In genomic region chr13:90867336-90867683, GRCh38 we compare ENCODE assay signal across 9 cellular contexts.
DNase-seq lines count a peak whose midpoint lies in the region; ATAC-seq, FAIRE-seq and TF ChIP-seq lines count a peak whose summit lies in the region.
"Had no signal": no experiment of that assay in that cellular context is flagged by ENCODE, and none has a peak within 500 bp of the region (broad histone marks: within the 10 kb centered on the region; RNA-seq: fewer than 3 reads in every experiment).

No MANE protein-coding gene starts in this region.

- H3K27me3 Mint-ChIP-seq in activated CD8-positive, alpha-beta T cell treated with anti-CD3 and anti-CD28 coated beads for 36 hours = no peaks in the 10 kb centered on the region

- no peaks in the 10 kb centered on the region for H3K36me3 ChIP-seq in heart right ventricle

- H3K36me3 Mint-ChIP-seq in activated CD8-positive, alpha-beta T cell treated with anti-CD3 and anti-CD28 coated beads for 36 hours (ENCODE audit: low read depth) = no peaks in the 10 kb centered on the region

- H3K27ac Mint-ChIP-seq in activated CD8-positive, alpha-beta T cell treated with anti-CD3 and anti-CD28 coated beads for 36 hours = no peak overlapping the region

- peak; percentile 29 for TF ChIP-seq CTCF in activated CD8-positive, alpha-beta T cell treated with anti-CD3 and anti-CD28 coated beads for 36 hours (IDR thresholded peaks at IDR 0.05)
- peak; percentile 40 to 65 (median 61) for TF ChIP-seq CTCF in heart right ventricle (IDR thresholded peaks at IDR 0.05)

- peak; percentile 98 for FAIRE-seq in G401.6 (lab: Jason Lieb, UNC)
- FAIRE-seq: colon had no signal

- H3K9me3 ChIP-seq in heart right ventricle = peaks cover 0 to 4% (median 0%) of the 10 kb centered on the region in 11 donors

- 7 to 16% methylated on average over 4 of the region's 4 CpGs for WGBS in heart right ventricle, 2 donors

- H3K4me3 Mint-ChIP-seq in activated CD8-positive, alpha-beta T cell treated with anti-CD3 and anti-CD28 coated beads for 36 hours = no peak overlapping the region

- ATAC-seq in GM19452 (IDR thresholded peaks at IDR 0.05; ENCODE audit: unreplicated experiment) (peak; percentile 93), HG03354 (IDR thresholded peaks at IDR 0.05; ENCODE audit: poor library complexity, severe bottlenecking, unreplicated experiment) (peak; percentile 98), heart right ventricle (peak in 7 of 8 donors; percentile 58 to 79 (median 74)), sciatic nerve (peak; percentile 83)
- peak; percentile 42 for ATAC-seq in activated CD8-positive, alpha-beta T cell treated with anti-CD3 and anti-CD28 coated beads for 36 hours

- H3K27ac ChIP-seq in heart right ventricle = no peak overlapping the region

- intact Hi-C loops in activated CD8-positive, alpha-beta T cell treated with anti-CD3 and anti-CD28 coated beads for 36 hours (cut with micrococcal nuclease) = no loop called here
- intact Hi-C loops in heart right ventricle (cut with DNase I) (loop anchor here in 3 of 10 donors (5.0 to 10.0 kb wide), 4 partner anchors 503 to 915 kb away; no protein-coding TSS in a partner anchor), sciatic nerve (cut with DNase I) (no loop called here)

- H3K4me3 ChIP-seq in heart right ventricle = no peak overlapping the region

- CTCF ChIA-PET in activated CD8-positive, alpha-beta T cell treated with anti-CD3 and anti-CD28 coated beads for 36 hours (lab: Charles Lee) = interaction anchor here (0.9 to 1.1 kb wide), 3 partner anchors 15 to 42 kb away, joined by 3 read pairs; no protein-coding TSS in a partner anchor

- no peaks in the 10 kb centered on the region for H3K4me1 Mint-ChIP-seq in activated CD8-positive, alpha-beta T cell treated with anti-CD3 and anti-CD28 coated beads for 36 hours (ENCODE audit: low read depth)

- no peaks in the 10 kb centered on the region for H3K4me1 ChIP-seq in heart right ventricle

- POLR2A ChIA-PET in activated CD8-positive, alpha-beta T cell treated with anti-CD3 and anti-CD28 coated beads for 36 hours (lab: Charles Lee) = no interaction called here

- peak; percentile 79 for DNase-seq in NCI-H2227 (lab: John Stamatoyannopoulos, UW; ENCODE audit: unreplicated experiment)
- peak; percentile 56 for DNase-seq in activated CD8-positive, alpha-beta T cell treated with anti-CD3 and anti-CD28 coated beads for 36 hours
- peak; percentile 31 to 34 for DNase-seq in heart right ventricle
- peak; percentile 80 for DNase-seq in sciatic nerve (ENCODE audit: low spot score)
- DNase-seq in activated CD4-positive, CD25-positive, alpha-beta regulatory T cell (lab: John Stamatoyannopoulos, UW) = no peak

- no peaks in the 10 kb centered on the region for H3K27me3 ChIP-seq in heart right ventricle

- H3K9me3 Mint-ChIP-seq in activated CD8-positive, alpha-beta T cell treated with anti-CD3 and anti-CD28 coated beads for 36 hours = no peaks in the 10 kb centered on the region

Comparison
In these comparisons a context has a peak if more than half of its experiments do, and no peak if none do; other contexts are left out.
1. ATAC-seq: peak in every context shown above with its lines; median percentile 98 in HG03354; 93 in GM19452; 83 in sciatic nerve; 74 in heart right ventricle; 42 in activated CD8-positive, alpha-beta T cell treated with anti-CD3 and anti-CD28 coated beads for 36 hours.
2. DNase-seq: peak in NCI-H2227 (single experiment), activated CD8-positive, alpha-beta T cell treated with anti-CD3 and anti-CD28 coated beads for 36 hours (single experiment), heart right ventricle (2 of 2) and sciatic nerve (single experiment); none in activated CD4-positive, CD25-positive, alpha-beta regulatory T cell (0 of 4).